22 cellular contexts compared by ENCODE assay signal in the genomic region with DNA sequence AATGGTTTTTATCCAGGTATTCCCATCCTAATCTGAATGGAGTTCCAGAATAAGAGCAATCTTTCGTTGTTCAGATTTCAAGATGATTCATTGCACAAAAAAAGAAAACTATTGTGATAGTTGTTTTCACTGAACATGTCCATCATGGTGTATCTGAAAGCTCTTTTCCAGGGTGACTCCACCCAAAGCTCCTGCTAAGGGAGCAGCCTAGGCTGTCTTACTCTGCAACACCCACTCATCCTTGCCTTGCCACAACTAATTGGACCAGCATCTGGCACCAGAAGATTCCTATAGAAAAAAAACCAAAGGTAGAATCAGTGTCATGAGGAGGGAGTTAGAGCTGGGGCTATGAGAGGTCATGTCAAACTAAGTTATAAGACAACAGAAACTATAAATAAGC. TPM values are rescaled to one million over a fixed set of nuclear protein-coding genes. Genes with fewer than 3 reads are reported as not detected.
A peak's percentile ranks its signal among the peaks of the same experiment; 100 is the strongest.
DNase-seq lines count a peak whose midpoint lies in the region; ATAC-seq, FAIRE-seq and TF ChIP-seq lines count a peak whose summit lies in the region.
"Had no signal": no experiment of that assay in that cellular context is flagged by ENCODE, and none has a peak within 500 bp of the region (broad histone marks: within the 10 kb centered on the region; RNA-seq: fewer than 3 reads in every experiment).

No MANE protein-coding gene starts in this region.

- no peaks in the 10 kb centered on the region for H3K79me2 ChIP-seq in K562 (ENCODE audit: control insufficient read depth, insufficient read depth, low read length)

- 10% methylated on average over 1 of the region's 1 CpG for WGBS in K562 (ENCODE audit: insufficient coverage, low coverage, missing lambda C conversion rate)
- WGBS in mesenchymal stem cell, result 100% methylated on average over 1 of the region's 1 CpG

- H3K4me1 Mint-ChIP-seq in activated naive CD8-positive, alpha-beta T cell treated with anti-CD3 and anti-CD28 coated beads, Interleukin-2, amount 50 U/mL, for 24 hours, result no peaks in the 10 kb centered on the region

- H3K9me3 ChIP-seq in K562 (replicated peaks; ENCODE audit: control insufficient read depth, insufficient read depth, low read depth, low read length), result peaks cover 2% of the 10 kb centered on the region
- H3K9me3 ChIP-seq in mesenchymal stem cell (ENCODE audit: control insufficient read depth, low read length), result no peaks in the 10 kb centered on the region
- H3K9me3 ChIP-seq: A549, Caco-2 had no signal

- no peaks in the 10 kb centered on the region for H3K4me1 ChIP-seq in K562 (replicated peaks in 1 of 2; ENCODE audit: control insufficient read depth in 2 of 2, insufficient read depth in 2 of 2, low read length in 2 of 2)
- no peaks in the 10 kb centered on the region for H3K4me1 ChIP-seq in mesenchymal stem cell (ENCODE audit: control insufficient read depth, insufficient read depth, low read depth, low read length)
- H3K4me1 ChIP-seq: A549 had no signal

- H4K20me1 ChIP-seq in K562 (replicated peaks; ENCODE audit: control insufficient read depth, insufficient read depth, low read length), result no peaks in the 10 kb centered on the region
- H4K20me1 ChIP-seq: BLaER1 treated with 17β-estradiol and CSF1 and Interleukin-3, amounts not matched to agents 10 nM and 100 nM had no signal

- intact Hi-C loops in K562 (cut with micrococcal nuclease), result no loop called here

- H2AK5ac ChIP-seq in mesenchymal stem cell (ENCODE audit: low read length, severe bottlenecking), result no peak overlapping the region

- H3K9me1 ChIP-seq in K562 (ENCODE audit: control insufficient read depth, insufficient read depth, low read length), result no peaks in the 10 kb centered on the region

- no peak for TF ChIP-seq CTCF in K562 (IDR thresholded peaks at IDR 0.05 in 2 of 3, conservative IDR thresholded peaks at IDR 0.05 in 1 of 3; ENCODE audit: insufficient read depth in 2 of 3, low read depth in 1 of 3, low read length in 3 of 3)

- peak; percentile 53 for ATAC-seq in K562
- ATAC-seq in activated naive CD8-positive, alpha-beta T cell treated with anti-CD3 and anti-CD28 coated beads, Interleukin-2, amount 50 U/mL, for 24 hours, result no peak
- ATAC-seq: A549; CD8-positive, alpha-beta T cell had no signal

- no peak overlapping the region for H2BK15ac ChIP-seq in mesenchymal stem cell (ENCODE audit: low read depth, poor library complexity, severe bottlenecking)

- no peak overlapping the region for H3K14ac ChIP-seq in mesenchymal stem cell (ENCODE audit: low read length in 2 of 2)

- H3K27me3 Mint-ChIP-seq in activated naive CD8-positive, alpha-beta T cell treated with anti-CD3 and anti-CD28 coated beads, Interleukin-2, amount 50 U/mL, for 24 hours, result no peaks in the 10 kb centered on the region
- H3K27me3 Mint-ChIP-seq: B cell; CD4-positive, alpha-beta T cell had no signal

- no peak for TF ChIP-seq EP300 in K562 (IDR thresholded peaks at IDR 0.05; ENCODE audit: low read length)

- H3K9me3 Mint-ChIP-seq in activated naive CD8-positive, alpha-beta T cell treated with anti-CD3 and anti-CD28 coated beads, Interleukin-2, amount 50 U/mL, for 24 hours, result no peaks in the 10 kb centered on the region
- H3K9me3 Mint-ChIP-seq: CD4-positive, alpha-beta T cell; CD8-positive, alpha-beta T cell had no signal

- CTCF ChIA-PET in K562 (lab: Yijun Ruan, JAX; ENCODE audit: low intra/inter-chr PET ratio), result interaction anchor here (0.6 kb wide), 1 partner anchor 25 kb away, joined by 7 read pairs; no protein-coding TSS in a partner anchor

- H3K23ac ChIP-seq in mesenchymal stem cell (ENCODE audit: low read length in 2 of 2), result no peak overlapping the region

- H2BK5ac ChIP-seq in mesenchymal stem cell (ENCODE audit: low read depth, low read length, poor library complexity, severe bottlenecking), result no peak overlapping the region

- H3K79me1 ChIP-seq in mesenchymal stem cell (replicated peaks; ENCODE audit: low read length, poor library complexity, severe bottlenecking), result no peaks in the 10 kb centered on the region

- H3K27me3 ChIP-seq in K562 (ENCODE audit: control insufficient read depth in 2 of 2, insufficient read depth in 2 of 2, low read length in 2 of 2) (no peaks in the 10 kb centered on the region; a peak in 1 of 5 replicates), mesenchymal stem cell (ENCODE audit: control insufficient read depth in 1 of 2, insufficient read depth in 1 of 2, low read length in 2 of 2) (no peaks in the 10 kb centered on the region)
- H3K27me3 ChIP-seq: BLaER1 treated with 17β-estradiol and CSF1 and Interleukin-3, amounts not matched to agents 10 nM and 100 nM had no signal

- in situ Hi-C loops in K562 (cut with MboI), result no loop called here

- no peak overlapping the region for H3K27ac ChIP-seq in K562 (ENCODE audit: extremely low read depth, low read depth, low read length)
- H3K27ac ChIP-seq in mesenchymal stem cell (ENCODE audit: low read length, poor library complexity, severe bottlenecking), result no peak overlapping the region
- H3K27ac ChIP-seq: 22Rv1; A549; BLaER1 treated with 17β-estradiol and CSF1 and Interleukin-3, amounts not matched to agents 10 nM and 100 nM; C4-2B had no signal

- H3K4me2 ChIP-seq in K562 (ENCODE audit: insufficient read depth, low read length) (no peak overlapping the region), mesenchymal stem cell (ENCODE audit: low read length, poor library complexity, severe bottlenecking) (no peak overlapping the region)
- H3K4me2 ChIP-seq: A549 had no signal

- no peak overlapping the region for H2BK120ac ChIP-seq in mesenchymal stem cell (ENCODE audit: low read depth, low read length)

- H3K9ac ChIP-seq in K562 (ENCODE audit: insufficient read depth in 1 of 2, low read depth in 2 of 2, low read length in 2 of 2), result no peak overlapping the region
- H3K9ac ChIP-seq in mesenchymal stem cell (ENCODE audit: low read length), result no peak overlapping the region
- H3K9ac ChIP-seq: BLaER1 treated with 17β-estradiol and CSF1 and Interleukin-3, amounts not matched to agents 10 nM and 100 nM had no signal

- H3K4ac ChIP-seq in mesenchymal stem cell (ENCODE audit: low read depth in 1 of 2, low read length in 2 of 2), result no peak overlapping the region

- H2BK12ac ChIP-seq in mesenchymal stem cell (ENCODE audit: low read length in 2 of 2), result no peak overlapping the region

- no peaks in the 10 kb centered on the region for H3K36me3 Mint-ChIP-seq in activated naive CD8-positive, alpha-beta T cell treated with anti-CD3 and anti-CD28 coated beads, Interleukin-2, amount 50 U/mL, for 24 hours (ENCODE audit: low read depth)
- H3K36me3 Mint-ChIP-seq: CD8-positive, alpha-beta T cell had no signal

- H3K4me3 ChIP-seq in K562, result no peak overlapping the region
- H3K4me3 ChIP-seq in mesenchymal stem cell (ENCODE audit: insufficient read depth in 1 of 2, low read depth in 1 of 2, low read length in 2 of 2), result no peak overlapping the region
- H3K4me3 ChIP-seq: A549; BLaER1 treated with 17β-estradiol and CSF1 and Interleukin-3, amounts not matched to agents 10 nM and 100 nM had no signal

- peak; percentile 18 for DNase-seq in NCI-H82 (lab: John Stamatoyannopoulos, UW)
- no peak for DNase-seq in NCI-H82 treated with DMSO at 0.1 percent for 48 hours (lab: John Stamatoyannopoulos, UW; ENCODE audit: unreplicated experiment)
- no peak for DNase-seq in K562 (ENCODE audit: extremely low read depth in 1 of 4, low spot score in 3 of 4)
- peak; percentile 64 for DNase-seq in putamen (ENCODE audit: low spot score)
- DNase-seq in activated naive CD8-positive, alpha-beta T cell treated with anti-CD3 and anti-CD28 coated beads, Interleukin-2, amount 50 U/mL, for 24 hours, result no peak
- no peak for DNase-seq in mesenchymal stem cell
- DNase-seq: AML-193; Caco-2; Calu3; CD4-positive, alpha-beta T cell; CD8-positive, alpha-beta T cell; DMS79 treated with DMSO at 0.1 percent for 48 hours; GF-D8 had no signal

- no peak for FAIRE-seq in K562 (lab: Jason Lieb, UNC)
- FAIRE-seq: A549, D721Med, G401.6, GM12891, GM19239 had no signal

- no peak overlapping the region for H4K8ac ChIP-seq in mesenchymal stem cell (ENCODE audit: low read length)

- no peak overlapping the region for H3K18ac ChIP-seq in mesenchymal stem cell (ENCODE audit: low read depth in 1 of 2, low read length in 2 of 2)

- H2AFZ ChIP-seq in K562 (ENCODE audit: low read depth, low read length), result no peak overlapping the region
- H2AFZ ChIP-seq in mesenchymal stem cell (ENCODE audit: low read depth, low read length), result no peak overlapping the region

- no TSS peak for BruUV-seq in K562 (replicated peaks; lab: Mats Ljungman, UMichigan)

- no peak overlapping the region for H4K91ac ChIP-seq in mesenchymal stem cell (ENCODE audit: low read length)

- H3K36me3 ChIP-seq in K562 (ENCODE audit: control insufficient read depth, insufficient read depth, low read length) (no peaks in the 10 kb centered on the region), mesenchymal stem cell (ENCODE audit: control insufficient read depth in 1 of 2, insufficient read depth in 2 of 2, low read depth in 1 of 2, low read length in 2 of 2) (no peaks in the 10 kb centered on the region)
- H3K36me3 ChIP-seq: BLaER1 treated with 17β-estradiol and CSF1 and Interleukin-3, amounts not matched to agents 10 nM and 100 nM had no signal

- H3K4me3 Mint-ChIP-seq in activated naive CD8-positive, alpha-beta T cell treated with anti-CD3 and anti-CD28 coated beads, Interleukin-2, amount 50 U/mL, for 24 hours, result no peak overlapping the region
- H3K4me3 Mint-ChIP-seq: B cell; CD4-positive, alpha-beta T cell; CD8-positive, alpha-beta T cell had no signal

- no peak for TF ChIP-seq RAD21 in K562 (CRISPR knock-in tag; conservative IDR thresholded peaks at IDR 0.05 in 1 of 2, IDR thresholded peaks at IDR 0.05 in 1 of 2)

- no peak for TF ChIP-seq POLR2A in K562 (conservative IDR thresholded peaks at IDR 0.05)

- POLR2A ChIA-PET in K562 (lab: Yijun Ruan, JAX), result interaction anchor here (0.6 to 1.3 kb wide), 3 partner anchors 8 to 28 kb away, joined by 4 to 5 read pairs (median 4); a partner anchor contains a TSS

- H3K27ac Mint-ChIP-seq in activated naive CD8-positive, alpha-beta T cell treated with anti-CD3 and anti-CD28 coated beads, Interleukin-2, amount 50 U/mL, for 24 hours, result no peak overlapping the region
- H3K27ac Mint-ChIP-seq: B cell; CD4-positive, alpha-beta T cell; CD8-positive, alpha-beta T cell had no signal

RNA-seq across cellular contexts. Expression of a gene that starts 7.9 kb away (rescaled TPM):
- total RNA-seq in K562 (2011; cell fraction: chromatin; rRNA removed; ENCODE audit: low replicate concordance), result 54.8 and 178 TPM in 2 replicates
- total RNA-seq in K562 (2011; cell fraction: nucleolus; rRNA removed), result 19.3 and 24.5 TPM in 2 replicates
- 46.9 and 86.5 TPM in 2 replicates for total RNA-seq in K562 (2011; cell fraction: nucleoplasm; rRNA removed)
- total RNA-seq in K562 (2014; rRNA removed) (78.0 and 82.5 TPM in 2 replicates), K562 (2014; rRNA removed; fragmentation: Illumina TruSeq; extraction: Trizol) (171 and 210 TPM in 2 replicates), K562 (2015; rRNA removed; fragmentation: Illumina TruSeq; extraction: Trizol) (149 and 155 TPM in 2 replicates), K562 (2021) (120 and 144 TPM in 2 replicates)
- polyA plus RNA-seq in K562 (2011; rRNA removed) (25.7 and 46.5 TPM in 2 replicates), K562 (2014; fragmentation: Illumina TruSeq; extraction: Trizol) (272 and 295 TPM in 2 replicates), K562 (2014; fragmentation: Nextera tagmentation; extraction: Ambion mirVana) (100 to 1,000 TPM; 124 to 140 TPM), K562 (2014; rRNA removed) (71.4 and 81.9 TPM in 2 replicates)
- 5.0 and 11.6 TPM in 2 replicates for polyA plus RNA-seq in K562 (2011; cell fraction: cytosol; rRNA removed)
- polyA plus RNA-seq in K562 (2011; cell fraction: nucleus; rRNA removed), result 14.5 and 19.5 TPM in 2 replicates
- 68.7 and 116 TPM in 2 replicates for polyA plus RNA-seq in K562 (2012)
- polyA minus RNA-seq in K562 (2011; rRNA and poly(A)+ RNA removed), result 103 and 112 TPM in 2 replicates
- 28.6 and 30.7 TPM in 2 replicates for polyA minus RNA-seq in K562 (2011; cell fraction: cytosol; rRNA and poly(A)+ RNA removed)
- polyA minus RNA-seq in K562 (2011; cell fraction: nucleus; rRNA and poly(A)+ RNA removed), result 33.7 and 55.8 TPM in 2 replicates
- 96.5 TPM for polyA plus RNA-seq in mesenchymal stem cell (2013, experiment 1 of 2)
- 101 TPM for polyA plus RNA-seq in mesenchymal stem cell (2013, experiment 2 of 2)

RNA-seq across cellular contexts. Expression of a gene that starts 56.9 kb away (rescaled TPM):
- 102 and 244 TPM in 2 replicates for total RNA-seq in K562 (2011; cell fraction: chromatin; rRNA removed; ENCODE audit: low replicate concordance)
- total RNA-seq in K562 (2011; cell fraction: nucleolus; rRNA removed), result 82.4 and 99.2 TPM in 2 replicates
- 108 and 129 TPM in 2 replicates for total RNA-seq in K562 (2011; cell fraction: nucleoplasm; rRNA removed)
- 66.3 and 84.2 TPM in 2 replicates for total RNA-seq in K562 (2014; rRNA removed)
- 134 and 138 TPM in 2 replicates for total RNA-seq in K562 (2014; rRNA removed; fragmentation: Illumina TruSeq; extraction: Trizol)
- total RNA-seq in K562 (2015; rRNA removed; fragmentation: Illumina TruSeq; extraction: Trizol), result 131 and 140 TPM in 2 replicates
- 66.1 and 72.7 TPM in 2 replicates for total RNA-seq in K562 (2021)
- 96.1 and 125 TPM in 2 replicates for polyA plus RNA-seq in K562 (2011; rRNA removed)
- polyA plus RNA-seq in K562 (2011; cell fraction: cytosol; rRNA removed), result 28.6 and 35.4 TPM in 2 replicates
- polyA plus RNA-seq in K562 (2011; cell fraction: nucleus; rRNA removed), result 54.9 and 67.4 TPM in 2 replicates
- polyA plus RNA-seq in K562 (2012), result 60.9 and 75.4 TPM in 2 replicates
- 68.8 and 71.2 TPM in 2 replicates for polyA plus RNA-seq in K562 (2014; fragmentation: Illumina TruSeq; extraction: Trizol)
- polyA plus RNA-seq in K562 (2014; fragmentation: Nextera tagmentation; extraction: Ambion mirVana), result 10 to 100 TPM; 46.5 to 61.1 TPM
- 63.1 and 72.1 TPM in 2 replicates for polyA plus RNA-seq in K562 (2014; rRNA removed)
- 149 and 151 TPM in 2 replicates for polyA minus RNA-seq in K562 (2011; rRNA and poly(A)+ RNA removed)
- 38.2 and 52.5 TPM in 2 replicates for polyA minus RNA-seq in K562 (2011; cell fraction: cytosol; rRNA and poly(A)+ RNA removed)
- 72.2 and 76.3 TPM in 2 replicates for polyA minus RNA-seq in K562 (2011; cell fraction: nucleus; rRNA and poly(A)+ RNA removed)
- polyA plus RNA-seq in mesenchymal stem cell (2013, experiment 1 of 2), result 51.7 TPM
- 55.6 TPM for polyA plus RNA-seq in mesenchymal stem cell (2013, experiment 2 of 2)

Comparison
In these comparisons a context has a peak if more than half of its experiments do, and no peak if none do; other contexts are left out.
1. DNase-seq: peak in NCI-H82 (single experiment) and putamen (single experiment); none in NCI-H82 treated with DMSO at 0.1 percent for 48 hours (single experiment), K562 (0 of 4), activated naive CD8-positive, alpha-beta T cell treated with anti-CD3 and anti-CD28 coated beads, Interleukin-2, amount 50 U/mL, for 24 hours (single experiment) and mesenchymal stem cell (single experiment).